In the genomic region with DNA sequence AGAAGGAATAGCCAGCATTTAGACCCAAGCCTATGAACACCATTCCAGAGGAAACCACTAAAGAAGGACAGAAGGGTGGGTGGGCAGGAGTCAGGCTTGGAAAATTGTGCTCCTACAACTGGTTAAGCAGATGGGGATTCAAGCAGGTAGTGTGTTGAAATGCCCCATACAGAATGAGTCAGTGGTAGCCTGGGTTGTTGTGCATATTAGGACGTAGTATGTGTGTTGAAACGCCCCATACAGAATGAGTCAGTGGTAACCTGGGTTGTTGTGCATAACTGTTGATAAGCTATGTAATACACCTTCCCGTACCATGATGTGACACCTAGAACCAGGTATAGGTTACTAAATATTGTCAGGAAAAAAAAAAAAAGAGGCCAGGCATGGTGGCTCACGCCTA, we compare ENCODE assay signal across 1 cellular context.
TF ChIP-seq lines count a peak whose summit lies in the region.

No MANE protein-coding gene starts in this region.

TF ChIP-seq in IMR-90, 13 proteins besides CTCF, POLR2A, EP300 and RAD21:
- TF ChIP-seq NFE2L2 (IDR thresholded peaks at IDR 0.05; ENCODE audit: low read depth, low read length), result no peak
- TF ChIP-seq RCOR1 (IDR thresholded peaks at IDR 0.05; ENCODE audit: insufficient replicate concordance, low read length), result no peak
- TF ChIP-seq MXI1 (IDR thresholded peaks at IDR 0.05; ENCODE audit: borderline replicate concordance, low read depth, low read length), result no peak
- TF ChIP-seq MAFK (IDR thresholded peaks at IDR 0.05; ENCODE audit: low read depth, low read length), result no peak
- TF ChIP-seq CEBPB (IDR thresholded peaks at IDR 0.05; ENCODE audit: low read depth, low read length), result no peak
- TF ChIP-seq, protein P1, sequence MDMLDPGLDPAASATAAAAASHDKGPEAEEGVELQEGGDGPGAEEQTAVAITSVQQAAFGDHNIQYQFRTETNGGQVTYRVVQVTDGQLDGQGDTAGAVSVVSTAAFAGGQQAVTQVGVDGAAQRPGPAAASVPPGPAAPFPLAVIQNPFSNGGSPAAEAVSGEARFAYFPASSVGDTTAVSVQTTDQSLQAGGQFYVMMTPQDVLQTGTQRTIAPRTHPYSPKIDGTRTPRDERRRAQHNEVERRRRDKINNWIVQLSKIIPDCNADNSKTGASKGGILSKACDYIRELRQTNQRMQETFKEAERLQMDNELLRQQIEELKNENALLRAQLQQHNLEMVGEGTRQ (IDR thresholded peaks at IDR 0.05; ENCODE audit: low read depth, low read length), result no peak
- TF ChIP-seq SMC3 (IDR thresholded peaks at IDR 0.05; ENCODE audit: low read depth, low read length), result no peak
- TF ChIP-seq, protein P2, sequence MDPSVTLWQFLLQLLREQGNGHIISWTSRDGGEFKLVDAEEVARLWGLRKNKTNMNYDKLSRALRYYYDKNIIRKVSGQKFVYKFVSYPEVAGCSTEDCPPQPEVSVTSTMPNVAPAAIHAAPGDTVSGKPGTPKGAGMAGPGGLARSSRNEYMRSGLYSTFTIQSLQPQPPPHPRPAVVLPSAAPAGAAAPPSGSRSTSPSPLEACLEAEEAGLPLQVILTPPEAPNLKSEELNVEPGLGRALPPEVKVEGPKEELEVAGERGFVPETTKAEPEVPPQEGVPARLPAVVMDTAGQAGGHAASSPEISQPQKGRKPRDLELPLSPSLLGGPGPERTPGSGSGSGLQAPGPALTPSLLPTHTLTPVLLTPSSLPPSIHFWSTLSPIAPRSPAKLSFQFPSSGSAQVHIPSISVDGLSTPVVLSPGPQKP (IDR thresholded peaks at IDR 0.05; ENCODE audit: borderline replicate concordance, low read depth, low read length), result no peak
- no peak for TF ChIP-seq CHD1 (IDR thresholded peaks at IDR 0.05; ENCODE audit: low read depth, low read length)
- TF ChIP-seq RFX5 (IDR thresholded peaks at IDR 0.05; ENCODE audit: low read depth, low read length), result no peak
- TF ChIP-seq FOS (IDR thresholded peaks at IDR 0.05; ENCODE audit: low read depth, low read length), result no peak
- TF ChIP-seq BHLHE40 (IDR thresholded peaks at IDR 0.05; ENCODE audit: low read depth, low read length), result no peak
